In the genomic region with DNA sequence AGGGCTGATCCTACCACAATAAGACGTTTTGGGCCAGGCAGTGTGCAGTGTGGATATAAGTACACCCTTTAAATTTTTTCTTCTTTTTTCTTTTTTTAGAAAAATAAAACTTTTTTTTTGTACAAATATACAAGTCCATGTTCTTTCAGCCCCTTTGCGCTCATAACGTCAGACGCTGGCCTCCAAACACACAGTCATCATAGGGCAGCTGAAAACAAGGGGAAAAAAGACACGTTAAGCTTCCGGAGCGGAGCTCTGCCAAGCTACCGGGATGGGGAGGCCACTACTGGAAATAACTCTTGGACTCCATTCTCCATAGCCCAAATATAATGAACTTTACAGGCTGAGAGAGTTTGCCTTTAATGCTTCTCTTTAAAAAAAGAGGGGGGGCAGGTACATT, we compare ENCODE assay signal across 8 cellular contexts. TPM values are rescaled to one million over a fixed set of nuclear protein-coding genes. Genes with fewer than 3 reads are reported as not detected.
DNase-seq lines count a peak whose midpoint lies in the region; ATAC-seq, FAIRE-seq and TF ChIP-seq lines count a peak whose summit lies in the region.

No MANE protein-coding gene starts in this region.

- DNase-seq in GM12892 (ENCODE audit: insufficient read length) (no peak), adipocyte (ENCODE audit: low read depth) (no peak), left ventricle myocardium superior (peak; percentile 61), D721Med (ENCODE audit: insufficient read length, low spot score) (no peak), anterior cingulate cortex (lab: John Stamatoyannopoulos, UW) (no peak)
- no peak for DNase-seq in NK-92 treated with Interleukin-12 subunit alpha and Interleukin-12 subunit beta, amount 100 ng/mL, for 24 hours (lab: John Stamatoyannopoulos, UW)

- peak overlapping the region; percentile 91 for H3K4me3 ChIP-seq in adipocyte (ENCODE audit: low read length)
- H3K4me3 ChIP-seq in skeletal muscle tissue (ENCODE audit: low read length in 3 of 3) = peak overlapping the region; percentile 96 to 97 (median 97)

- no peak for ATAC-seq in left ventricle myocardium superior
- no peak for ATAC-seq in HG02885 (IDR thresholded peaks at IDR 0.05; ENCODE audit: poor library complexity, unreplicated experiment)

- TF ChIP-seq CTCF in D721Med (IDR thresholded peaks at IDR 0.05; ENCODE audit: insufficient read depth, missing control alignments) = no peak

- no peak for FAIRE-seq in GM12892 (lab: Jason Lieb, UNC)
- no peak for FAIRE-seq in D721Med (lab: Jason Lieb, UNC)

- H3K9me3 ChIP-seq in adipocyte (ENCODE audit: control insufficient read depth, low read length) = no peaks in the 10 kb centered on the region
- H3K9me3 ChIP-seq in skeletal muscle tissue (ENCODE audit: control insufficient read depth in 3 of 3, low read length in 3 of 3) = no peaks in the 10 kb centered on the region

- no peaks in the 10 kb centered on the region for H3K27me3 ChIP-seq in adipocyte (replicated peaks; ENCODE audit: control insufficient read depth, insufficient read depth, low read length)
- H3K27me3 ChIP-seq in skeletal muscle tissue (ENCODE audit: control insufficient read depth in 3 of 3, insufficient read depth in 3 of 3, low read length in 3 of 3) = no peaks in the 10 kb centered on the region

- peak overlapping the region; percentile 94 for H3K9ac ChIP-seq in adipocyte (ENCODE audit: low read length)
- peak overlapping the region; percentile 89 to 96 (median 92) for H3K9ac ChIP-seq in skeletal muscle tissue (ENCODE audit: low read depth in 1 of 3, low read length in 3 of 3)

- TF ChIP-seq POLR2A in GM12892 (IDR thresholded peaks at IDR 0.05; ENCODE audit: low read depth, low read length) = peak; percentile 17; the same call in 1 of the 2 replicates

- peak overlapping the region; percentile 95 for H3K27ac ChIP-seq in skeletal muscle tissue (ENCODE audit: low read depth, low read length)

- H3K36me3 ChIP-seq in adipocyte (ENCODE audit: control insufficient read depth, insufficient read depth, low read length, severe bottlenecking) = peaks cover 38% of the 10 kb centered on the region
- peaks cover 36 to 42% (median 38%) of the 10 kb centered on the region in 3 donors for H3K36me3 ChIP-seq in skeletal muscle tissue (ENCODE audit: control insufficient read depth in 3 of 3, insufficient read depth in 3 of 3, low read length in 3 of 3)

- peaks cover 58% of the 10 kb centered on the region for H3K4me1 ChIP-seq in adipocyte (ENCODE audit: control insufficient read depth, insufficient read depth, low read length)
- H3K4me1 ChIP-seq in skeletal muscle tissue (ENCODE audit: control insufficient read depth in 3 of 3, insufficient read depth in 3 of 3, low read length in 3 of 3) = peaks cover 53 to 68% (median 61%) of the 10 kb centered on the region in 3 donors

- intact Hi-C loops in left ventricle myocardium superior (cut with micrococcal nuclease) = loop anchor here (10.0 kb wide), 1 partner anchor 97 kb away; no protein-coding TSS in a partner anchor

RNA-seq across cellular contexts. Expression of gene NFKBIA, which starts 2.7 kb away (rescaled TPM):
- polyA plus RNA-seq in GM12892 (2012; ENCODE audit: missing spikeins) = 229 TPM
- total RNA-seq in left ventricle myocardium superior (96.4 TPM), skeletal muscle tissue (88.2 TPM)
